In the genomic region with DNA sequence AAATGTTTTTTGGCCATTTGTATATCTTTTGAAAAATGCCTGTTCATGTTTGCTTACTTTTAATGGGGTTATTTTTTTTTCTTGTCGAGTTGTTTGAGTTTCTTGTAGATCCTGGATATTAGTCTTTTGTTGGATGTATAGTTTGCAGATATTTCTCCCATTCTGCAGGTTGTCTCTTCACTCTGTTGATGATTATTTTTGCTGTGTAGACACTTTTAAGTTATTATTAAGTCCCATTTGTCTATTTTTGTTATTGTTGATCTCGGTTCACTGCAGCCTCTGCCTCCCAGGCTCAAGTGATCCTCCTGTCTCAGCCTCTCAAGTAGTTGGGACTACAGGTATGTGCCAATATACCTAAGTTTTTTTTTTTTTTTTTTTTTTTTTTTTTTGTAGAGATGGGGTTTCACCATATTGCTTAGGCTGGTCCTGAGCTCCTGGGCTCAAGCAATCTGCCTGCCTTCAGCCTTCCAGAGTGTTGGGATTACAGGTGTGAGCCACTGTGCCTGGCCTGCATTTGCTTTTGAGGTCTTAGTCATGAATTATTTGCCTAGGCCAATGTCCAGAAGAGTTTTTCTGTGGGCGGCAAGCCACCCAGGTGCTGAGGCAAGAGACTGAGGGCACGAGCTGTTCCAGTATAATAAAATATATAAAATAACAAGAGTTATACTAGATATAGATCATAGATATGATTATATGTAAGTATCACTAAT, we compare ENCODE assay signal across 2 cellular contexts. TPM values are rescaled to one million over a fixed set of nuclear protein-coding genes. Genes with fewer than 3 reads are reported as not detected.
"Had no signal": no experiment of that assay in that cellular context is flagged by ENCODE, and none has a peak within 500 bp of the region (broad histone marks: within the 10 kb centered on the region; RNA-seq: fewer than 3 reads in every experiment).

No MANE protein-coding gene starts in this region.

RNA-seq across cellular contexts. Expression of gene PCBP3, which starts 18.5 kb away (rescaled TPM):
- total RNA-seq: SJCRH30, SK-MEL-5 had no signal
